ENCODE assay signal across 1 cellular context in genomic region chr1:74468982-74469603, GRCh38.
TF ChIP-seq lines count a peak whose summit lies in the region.

No MANE protein-coding gene starts in this region.

TF ChIP-seq in K562, 482 proteins besides CTCF, POLR2A, EP300 and RAD21 (continued from another document):
- TF ChIP-seq ZBTB34 (CRISPR knock-in tag; IDR thresholded peaks at IDR 0.05) (no peak), ZNF655 (CRISPR knock-in tag; IDR thresholded peaks at IDR 0.05) (no peak), FOXA1 (IDR thresholded peaks at IDR 0.05; ENCODE audit: borderline replicate concordance) (no peak), SETDB1 (IDR thresholded peaks at IDR 0.05; ENCODE audit: low read length) (no peak), GATA2 (CRISPR knock-in tag; IDR thresholded peaks at IDR 0.05) (no peak), ZNF280B (CRISPR knock-in tag; IDR thresholded peaks at IDR 0.05) (no peak)
